Comparison of ENCODE assay signal across 12 cellular contexts in the genomic region with DNA sequence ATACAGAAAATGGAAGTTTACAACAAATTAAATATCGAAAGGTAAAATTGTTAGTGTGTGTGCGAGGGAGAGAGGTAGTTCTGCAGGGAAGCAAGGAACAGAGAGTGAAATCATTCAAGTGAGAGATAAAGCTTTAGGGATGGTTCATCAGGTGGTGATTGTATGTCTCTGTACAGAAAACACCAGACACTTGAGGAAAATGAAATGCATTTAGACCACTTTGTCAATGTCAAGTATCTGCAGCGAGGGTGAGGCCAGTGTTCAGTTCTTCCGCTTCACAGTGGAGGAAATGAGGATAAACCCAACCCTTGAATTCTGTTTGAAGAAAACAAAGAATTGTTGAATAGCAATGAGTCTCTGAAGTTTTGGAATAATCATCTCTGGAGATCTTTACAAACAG. TPM values are rescaled to one million over a fixed set of nuclear protein-coding genes. Genes with fewer than 3 reads are reported as not detected.
DNase-seq lines count a peak whose midpoint lies in the region; FAIRE-seq and TF ChIP-seq lines count a peak whose summit lies in the region.
"Had no signal": no experiment of that assay in that cellular context is flagged by ENCODE, and none has a peak within 500 bp of the region (broad histone marks: within the 10 kb centered on the region; RNA-seq: fewer than 3 reads in every experiment).

No MANE protein-coding gene starts in this region.

- WGBS in H1 (ENCODE audit: extremely low coverage in 1 of 2, insufficient coverage in 1 of 2, insufficient read length in 1 of 2, insufficient replicate concordance in 2 of 2, low coverage in 1 of 2, low lambda C conversion rate in 2 of 2, missing lambda C conversion rate in 1 of 2), 2 experiments, result 59% methylated on average over 4 of the region's 4 CpGs; no CpG with 5 or more reads in 1 of the 2 experiments
- 72% methylated on average over 4 of the region's 4 CpGs for WGBS in smooth muscle cell (ENCODE audit: low lambda C conversion rate)

- CTCF ChIA-PET in H1 (lab: Charles Lee; ENCODE audit: partially characterized antibody), result no interaction called here

- no peak overlapping the region for H3K4me2 ChIP-seq in H1 (ENCODE audit: insufficient read depth in 1 of 2, low read depth in 2 of 2, low read length in 2 of 2)
- peak overlapping the region; percentile 12 for H3K4me2 ChIP-seq in smooth muscle cell

- no peaks in the 10 kb centered on the region for H3F3A ChIP-seq in smooth muscle cell (ENCODE audit: low read depth)

- no peaks in the 10 kb centered on the region for H3K27me3 ChIP-seq in H1 (replicated peaks in 1 of 4; ENCODE audit: control insufficient read depth in 3 of 4, extremely low read depth in 1 of 4, insufficient read depth in 3 of 4, low read length in 3 of 4)
- no peaks in the 10 kb centered on the region for H3K27me3 ChIP-seq in smooth muscle cell (ENCODE audit: low read depth)

- H2BK120ac ChIP-seq in H1 (replicated peaks; ENCODE audit: low read depth, low read length), result peak overlapping the region; percentile 10

- H3K9me3 ChIP-seq in H1 (ENCODE audit: insufficient read depth in 2 of 2, low read depth in 1 of 2, low read length in 1 of 2) (no peaks in the 10 kb centered on the region), smooth muscle cell (replicated peaks; ENCODE audit: low read depth) (no peaks in the 10 kb centered on the region)
- H3K9me3 ChIP-seq: HAP-1 had no signal

- POLR2A ChIA-PET in H1 (lab: Charles Lee; ENCODE audit: partially characterized antibody), result interaction anchor here (1.0 to 2.5 kb wide), 5 partner anchors 8 to 34 kb away, joined by 3 to 7 read pairs (median 5); partner anchors contain the start of gene ITGB1

- peaks cover 4 to 11% (median 8%) of the 10 kb centered on the region in 4 experiments; a peak in 4 of 7 replicates for H3K4me1 ChIP-seq in H1 (replicated peaks in 1 of 4; ENCODE audit: control insufficient read depth in 3 of 4, insufficient read depth in 4 of 4, low read length in 3 of 4)
- H3K4me1 ChIP-seq in smooth muscle cell (ENCODE audit: low read depth), result no peaks in the 10 kb centered on the region
- H3K4me1 ChIP-seq: HAP-1 had no signal

- H3K18ac ChIP-seq in H1 (ENCODE audit: extremely low read depth, low read length), result no peak overlapping the region

- H4K8ac ChIP-seq in H1 (ENCODE audit: extremely low read depth, insufficient read depth, low read length), result no peak overlapping the region

- H2BK12ac ChIP-seq in H1 (ENCODE audit: low read depth, low read length), result no peak overlapping the region

- no peak for TF ChIP-seq RAD21 in H1 (IDR thresholded peaks at IDR 0.05 in 1 of 2, conservative IDR thresholded peaks at IDR 0.05 in 1 of 2; ENCODE audit: low read depth in 2 of 2, low read length in 2 of 2)

- H4K5ac ChIP-seq in H1 (ENCODE audit: insufficient read length, low read depth, low read length), result peak overlapping the region; percentile 28

- no peak overlapping the region for H4K91ac ChIP-seq in H1 (replicated peaks; ENCODE audit: insufficient read length, low read length)

- H3K4ac ChIP-seq in H1 (replicated peaks; ENCODE audit: insufficient read length, low read depth, low read length), result no peak overlapping the region

- no peak overlapping the region for H3K27ac ChIP-seq in H1 (ENCODE audit: low read depth, low read length)
- H3K27ac ChIP-seq in smooth muscle cell (ENCODE audit: low read depth), result no peak overlapping the region

- H2AFZ ChIP-seq in H1 (ENCODE audit: low read length), result peak overlapping the region; percentile 85; the same call in 1 of the 2 replicates
- H2AFZ ChIP-seq in smooth muscle cell (ENCODE audit: low read depth), result no peak overlapping the region

- H3K9ac ChIP-seq in H1 (replicated peaks in 1 of 4; ENCODE audit: extremely low read depth in 1 of 4, low read depth in 3 of 4, low read length in 3 of 4) (no peak overlapping the region), smooth muscle cell (ENCODE audit: low read depth) (no peak overlapping the region)

- H3K79me2 ChIP-seq in H1 (ENCODE audit: control insufficient read depth in 1 of 2, insufficient read depth in 2 of 2, low read length in 2 of 2), result no peaks in the 10 kb centered on the region
- no peaks in the 10 kb centered on the region for H3K79me2 ChIP-seq in smooth muscle cell (ENCODE audit: low read depth)

- H3K36me3 ChIP-seq in H1 (ENCODE audit: control insufficient read depth in 2 of 4, insufficient read depth in 4 of 4, low read length in 3 of 4), result no peaks in the 10 kb centered on the region
- no peaks in the 10 kb centered on the region for H3K36me3 ChIP-seq in smooth muscle cell (ENCODE audit: low read depth)
- H3K36me3 ChIP-seq: HAP-1 had no signal

- no peaks in the 10 kb centered on the region for H3K79me1 ChIP-seq in H1 (ENCODE audit: low read depth, low read length)

- H3K23ac ChIP-seq in H1 (ENCODE audit: insufficient read length), result no peak overlapping the region

- no peak overlapping the region for H3K56ac ChIP-seq in H1 (replicated peaks; ENCODE audit: insufficient read length, low read depth, low read length)

- H2BK15ac ChIP-seq in H1 (ENCODE audit: low read length), result no peak overlapping the region

- no peak overlapping the region for H3K14ac ChIP-seq in H1 (ENCODE audit: insufficient read length)

- no peak overlapping the region for H2AK5ac ChIP-seq in H1 (ENCODE audit: low read depth, low read length)

- TF ChIP-seq EP300 in H1 (IDR thresholded peaks at IDR 0.05; ENCODE audit: borderline replicate concordance in 1 of 2, low read depth in 2 of 2, low read length in 2 of 2), result no peak

- no peak overlapping the region for H2BK20ac ChIP-seq in H1 (ENCODE audit: low read length)

- DNase-seq in NCI-H1417 (lab: John Stamatoyannopoulos, UW) (peak; percentile 3 to 77 (median 73)), NCI-H1417 treated with DMSO at 0.1 percent for 48 hours (lab: John Stamatoyannopoulos, UW) (no peak), NCI-H2227 (lab: John Stamatoyannopoulos, UW; ENCODE audit: unreplicated experiment) (peak; percentile 82), H1 (ENCODE audit: low read depth in 1 of 2, low spot score in 2 of 2) (no peak), smooth muscle cell (lab: John Stamatoyannopoulos, UW; ENCODE audit: unreplicated experiment) (no peak), AML-193 (lab: John Stamatoyannopoulos, UW) (no peak), H4 (ENCODE audit: low spot score) (no peak), NCI-H146 (lab: John Stamatoyannopoulos, UW) (no peak)
- DNase-seq: 8988T; KBM-7; naive thymus-derived CD4-positive, alpha-beta T cell had no signal

- H3K4me3 ChIP-seq in H1 (ENCODE audit: extremely low read depth in 1 of 4, insufficient read depth in 2 of 4, low read depth in 3 of 4, low read length in 4 of 4) (no peak overlapping the region), smooth muscle cell (no peak overlapping the region)
- H3K4me3 ChIP-seq: HAP-1 had no signal

- H2BK5ac ChIP-seq in H1 (ENCODE audit: low read depth, low read length), result no peak overlapping the region

- H4K20me1 ChIP-seq in H1 (replicated peaks in 1 of 2; ENCODE audit: control insufficient read depth in 1 of 2, insufficient read depth in 2 of 2, low read length in 2 of 2), result no peaks in the 10 kb centered on the region
- no peaks in the 10 kb centered on the region for H4K20me1 ChIP-seq in smooth muscle cell (ENCODE audit: low read depth)

- no peak for TF ChIP-seq CTCF in H1 (IDR thresholded peaks at IDR 0.05; ENCODE audit: control extremely low read depth in 1 of 3, insufficient read depth in 1 of 3, low read depth in 1 of 3, low read length in 3 of 3)
- no peak for TF ChIP-seq CTCF in smooth muscle cell (IDR thresholded peaks at IDR 0.05; ENCODE audit: borderline replicate concordance, insufficient read depth, poor library complexity, severe bottlenecking)

- peak; percentile 76 for FAIRE-seq in H1 (lab: Jason Lieb, UNC)

- no peak for TF ChIP-seq POLR2A in H1 (IDR thresholded peaks at IDR 0.05; ENCODE audit: control extremely low read depth in 1 of 2, low read depth in 2 of 2, low read length in 2 of 2)

- no peaks in the 10 kb centered on the region for H3K23me2 ChIP-seq in H1 (ENCODE audit: low read depth, low read length)

TF ChIP-seq in H1, 55 proteins besides CTCF, POLR2A, EP300 and RAD21:
- TF ChIP-seq SUZ12 (IDR thresholded peaks at IDR 0.05; ENCODE audit: low read length), result no peak

RNA-seq across cellular contexts. Expression of gene ITGB1, which starts 14.4 kb away (rescaled TPM):
- 282 and 321 TPM in 2 replicates for total RNA-seq in H1 (2021; fragmentation: NEBNext Ultra II Directional; extraction: Animal tissue kit (Norgen Biotek cat#: 25700))
- 57.1 and 82.7 TPM in 2 replicates for polyA plus RNA-seq in H1 (2011; rRNA removed)
- 151 TPM for polyA plus RNA-seq in H1 (2011; cell fraction: cytosol; rRNA removed)
- polyA plus RNA-seq in H1 (2011; cell fraction: nucleus; rRNA removed), result 32.8 TPM
- polyA plus RNA-seq in H1 (2012, experiment 1 of 2), result 119 to 215 TPM (median 141 TPM) in 4 replicates
- 15.1 TPM for polyA plus RNA-seq in H1 (2012, experiment 2 of 2)
- polyA plus RNA-seq in H1 (2013, experiment 1 of 2), result 579 TPM
- 609 TPM for polyA plus RNA-seq in H1 (2013, experiment 2 of 2)
- polyA minus RNA-seq in H1 (2011; rRNA and poly(A)+ RNA removed), result 93.1 and 146 TPM in 2 replicates
- polyA minus RNA-seq in H1 (2011; cell fraction: cytosol; rRNA and poly(A)+ RNA removed), result 99.0 TPM
- polyA minus RNA-seq in H1 (2011; cell fraction: nucleus; rRNA and poly(A)+ RNA removed), result 131 TPM
- total RNA-seq in smooth muscle cell, result 2,267 and 2,867 TPM in 2 replicates
- polyA plus RNA-seq in smooth muscle cell, result 674 and 859 TPM in 2 replicates
- total RNA-seq in H4 (2014; rRNA removed; shearing (Covaris generic)), result 650 and 683 TPM in 2 replicates

Comparison
In these comparisons a context has a peak if more than half of its experiments do, and no peak if none do; other contexts are left out.
1. DNase-seq: peak in NCI-H1417 (3 of 3) and NCI-H2227 (single experiment); none in NCI-H1417 treated with DMSO at 0.1 percent for 48 hours (single experiment), H1 (0 of 2), smooth muscle cell (single experiment), AML-193 (0 of 2), H4 (single experiment) and NCI-H146 (single experiment).